Comparison of ENCODE assay signal across 1 cellular context in the genomic region with DNA sequence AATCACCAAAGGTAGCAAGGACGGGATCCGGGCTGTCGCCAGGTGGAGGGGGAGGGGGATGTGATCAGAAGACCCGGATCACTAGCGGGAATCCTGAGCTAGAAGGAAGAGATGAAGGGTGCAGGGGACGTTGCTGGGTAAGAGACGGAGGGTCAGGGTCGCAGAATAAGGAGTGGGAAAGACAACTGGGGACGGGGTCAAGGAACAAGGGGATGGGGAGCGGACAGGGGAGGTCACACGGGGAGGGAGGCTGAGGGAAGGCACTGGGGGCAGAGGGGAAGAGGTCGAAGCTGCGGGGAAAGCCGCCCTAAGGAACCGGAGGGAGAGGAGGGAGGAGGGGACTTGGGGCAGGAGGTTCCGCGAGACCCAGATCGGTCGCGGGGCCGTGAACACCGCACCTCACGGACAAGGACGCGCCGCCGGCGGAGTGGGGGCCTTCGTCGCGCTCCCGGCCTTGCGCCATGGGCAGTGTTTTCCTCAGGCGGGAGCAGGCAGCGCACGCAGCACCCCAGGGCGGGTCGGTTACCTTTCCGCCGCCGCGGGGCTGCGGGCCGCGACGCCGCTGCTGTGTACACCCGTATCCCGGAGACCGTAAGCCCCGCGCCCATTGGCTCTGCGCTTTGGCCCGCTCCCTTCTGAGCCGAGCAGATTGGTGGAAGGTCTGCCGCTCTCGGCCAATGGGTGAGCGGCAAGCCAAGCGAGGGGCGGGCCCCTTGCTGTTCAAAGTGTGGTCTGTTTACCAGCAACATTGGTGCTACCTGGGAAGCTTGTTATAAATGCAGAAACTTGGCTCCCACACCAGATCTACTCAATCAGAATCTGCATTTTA.
TF ChIP-seq lines count a peak whose summit lies in the region.

A gene with protein sequence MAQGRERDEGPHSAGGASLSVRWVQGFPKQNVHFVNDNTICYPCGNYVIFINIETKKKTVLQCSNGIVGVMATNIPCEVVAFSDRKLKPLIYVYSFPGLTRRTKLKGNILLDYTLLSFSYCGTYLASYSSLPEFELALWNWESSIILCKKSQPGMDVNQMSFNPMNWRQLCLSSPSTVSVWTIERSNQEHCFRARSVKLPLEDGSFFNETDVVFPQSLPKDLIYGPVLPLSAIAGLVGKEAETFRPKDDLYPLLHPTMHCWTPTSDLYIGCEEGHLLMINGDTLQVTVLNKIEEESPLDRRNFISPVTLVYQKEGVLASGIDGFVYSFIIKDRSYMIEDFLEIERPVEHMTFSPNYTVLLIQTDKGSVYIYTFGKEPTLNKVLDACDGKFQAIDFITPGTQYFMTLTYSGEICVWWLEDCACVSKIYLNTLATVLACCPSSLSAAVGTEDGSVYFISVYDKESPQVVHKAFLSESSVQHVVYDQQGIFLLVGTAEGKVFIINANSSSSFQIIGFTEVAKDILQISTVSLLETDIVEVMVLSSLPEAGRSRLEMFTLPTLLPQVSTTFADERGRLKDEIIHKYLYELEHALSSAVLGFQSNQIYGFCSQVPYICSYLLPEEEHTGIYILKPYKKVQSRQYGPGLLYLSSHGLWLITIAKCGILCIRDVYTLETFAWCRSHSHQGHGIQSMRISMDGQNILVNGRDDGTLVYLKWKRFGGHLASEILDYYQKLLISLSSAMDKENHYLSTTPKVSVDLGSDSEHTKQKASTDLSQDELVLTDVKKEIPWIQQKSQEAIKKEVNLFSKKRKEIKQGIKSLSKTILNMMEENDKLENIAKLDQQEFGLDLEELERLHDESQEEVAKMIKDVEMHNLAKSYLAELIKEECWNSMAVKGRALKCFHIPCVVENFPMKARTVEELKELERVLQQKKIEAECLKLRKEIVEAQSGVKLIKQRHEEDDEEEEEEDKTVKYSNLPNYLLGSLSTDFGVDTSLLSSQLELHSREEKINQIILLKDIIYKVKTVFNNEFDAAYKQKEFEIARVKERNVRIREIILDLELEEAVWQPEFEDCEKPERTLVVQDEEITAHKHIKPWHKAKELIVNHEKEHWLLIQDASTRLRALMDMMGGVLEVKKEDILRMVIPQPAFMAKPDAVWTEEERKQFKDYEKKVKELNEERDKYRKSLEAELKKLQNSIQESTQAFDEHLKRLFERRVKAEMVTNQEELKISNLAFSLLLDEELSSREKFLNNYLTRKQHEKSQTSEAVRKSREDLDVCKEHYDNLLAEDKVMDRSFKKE (N-terminal part only) (minus strand): TSS at position 581 of the 829 bp plus-strand sequence. CDS start 118 bp downstream, at position 463.

TF ChIP-seq in A549, 52 proteins besides CTCF, POLR2A, EP300 and RAD21 (continued from another document):
- TF ChIP-seq ESRRA (IDR thresholded peaks at IDR 0.05; ENCODE audit: borderline replicate concordance, low read length) (no peak), MAZ (IDR thresholded peaks at IDR 0.05; ENCODE audit: borderline replicate concordance, low read depth, low read length) (no peak), CHD4 (IDR thresholded peaks at IDR 0.05; ENCODE audit: borderline replicate concordance) (no peak), NPAS2 (CRISPR knock-in tag; IDR thresholded peaks at IDR 0.05; ENCODE audit: borderline replicate concordance) (no peak), NR3C1 (IDR thresholded peaks at IDR 0.05) (no peak), HOXB13 (CRISPR knock-in tag; IDR thresholded peaks at IDR 0.05; ENCODE audit: low read depth) (no peak), FOSL2 (IDR thresholded peaks at IDR 0.05) (no peak), FOSL2 (CRISPR knock-in tag; IDR thresholded peaks at IDR 0.05) (no peak), ZSCAN20 (CRISPR knock-in tag; IDR thresholded peaks at IDR 0.05) (no peak), PHF8 (IDR thresholded peaks at IDR 0.05; ENCODE audit: borderline replicate concordance, low read depth) (peak; percentile 82), RCOR1 (IDR thresholded peaks at IDR 0.05; ENCODE audit: low read depth, low read length) (no peak), RARB (CRISPR knock-in tag; IDR thresholded peaks at IDR 0.05) (no peak), TFCP2L1 (CRISPR knock-in tag; IDR thresholded peaks at IDR 0.05) (no peak), HEYL (CRISPR knock-in tag; IDR thresholded peaks at IDR 0.05) (no peak), EHMT2 (IDR thresholded peaks at IDR 0.05; ENCODE audit: low read depth) (no peak), NFE2L2 (conservative IDR thresholded peaks at IDR 0.05; ENCODE audit: low read length) (no peak), HOXA7 (CRISPR knock-in tag; IDR thresholded peaks at IDR 0.05) (no peak), ZFP36 (IDR thresholded peaks at IDR 0.05; ENCODE audit: borderline replicate concordance, partially characterized antibody) (no peak), CBX8 (IDR thresholded peaks at IDR 0.05) (no peak)
- TF ChIP-seq, protein P1, sequence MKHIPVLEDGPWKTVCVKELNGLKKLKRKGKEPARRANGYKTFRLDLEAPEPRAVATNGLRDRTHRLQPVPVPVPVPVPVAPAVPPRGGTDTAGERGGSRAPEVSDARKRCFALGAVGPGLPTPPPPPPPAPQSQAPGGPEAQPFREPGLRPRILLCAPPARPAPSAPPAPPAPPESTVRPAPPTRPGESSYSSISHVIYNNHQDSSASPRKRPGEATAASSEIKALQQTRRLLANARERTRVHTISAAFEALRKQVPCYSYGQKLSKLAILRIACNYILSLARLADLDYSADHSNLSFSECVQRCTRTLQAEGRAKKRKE (CRISPR knock-in tag; IDR thresholded peaks at IDR 0.05; ENCODE audit: low read depth): no peak
- TF ChIP-seq, protein P2, sequence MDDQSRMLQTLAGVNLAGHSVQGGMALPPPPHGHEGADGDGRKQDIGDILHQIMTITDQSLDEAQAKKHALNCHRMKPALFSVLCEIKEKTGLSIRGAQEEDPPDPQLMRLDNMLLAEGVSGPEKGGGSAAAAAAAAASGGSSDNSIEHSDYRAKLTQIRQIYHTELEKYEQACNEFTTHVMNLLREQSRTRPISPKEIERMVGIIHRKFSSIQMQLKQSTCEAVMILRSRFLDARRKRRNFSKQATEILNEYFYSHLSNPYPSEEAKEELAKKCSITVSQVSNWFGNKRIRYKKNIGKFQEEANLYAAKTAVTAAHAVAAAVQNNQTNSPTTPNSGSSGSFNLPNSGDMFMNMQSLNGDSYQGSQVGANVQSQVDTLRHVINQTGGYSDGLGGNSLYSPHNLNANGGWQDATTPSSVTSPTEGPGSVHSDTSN (IDR thresholded peaks at IDR 0.05): no peak
- TF ChIP-seq, protein P3, sequence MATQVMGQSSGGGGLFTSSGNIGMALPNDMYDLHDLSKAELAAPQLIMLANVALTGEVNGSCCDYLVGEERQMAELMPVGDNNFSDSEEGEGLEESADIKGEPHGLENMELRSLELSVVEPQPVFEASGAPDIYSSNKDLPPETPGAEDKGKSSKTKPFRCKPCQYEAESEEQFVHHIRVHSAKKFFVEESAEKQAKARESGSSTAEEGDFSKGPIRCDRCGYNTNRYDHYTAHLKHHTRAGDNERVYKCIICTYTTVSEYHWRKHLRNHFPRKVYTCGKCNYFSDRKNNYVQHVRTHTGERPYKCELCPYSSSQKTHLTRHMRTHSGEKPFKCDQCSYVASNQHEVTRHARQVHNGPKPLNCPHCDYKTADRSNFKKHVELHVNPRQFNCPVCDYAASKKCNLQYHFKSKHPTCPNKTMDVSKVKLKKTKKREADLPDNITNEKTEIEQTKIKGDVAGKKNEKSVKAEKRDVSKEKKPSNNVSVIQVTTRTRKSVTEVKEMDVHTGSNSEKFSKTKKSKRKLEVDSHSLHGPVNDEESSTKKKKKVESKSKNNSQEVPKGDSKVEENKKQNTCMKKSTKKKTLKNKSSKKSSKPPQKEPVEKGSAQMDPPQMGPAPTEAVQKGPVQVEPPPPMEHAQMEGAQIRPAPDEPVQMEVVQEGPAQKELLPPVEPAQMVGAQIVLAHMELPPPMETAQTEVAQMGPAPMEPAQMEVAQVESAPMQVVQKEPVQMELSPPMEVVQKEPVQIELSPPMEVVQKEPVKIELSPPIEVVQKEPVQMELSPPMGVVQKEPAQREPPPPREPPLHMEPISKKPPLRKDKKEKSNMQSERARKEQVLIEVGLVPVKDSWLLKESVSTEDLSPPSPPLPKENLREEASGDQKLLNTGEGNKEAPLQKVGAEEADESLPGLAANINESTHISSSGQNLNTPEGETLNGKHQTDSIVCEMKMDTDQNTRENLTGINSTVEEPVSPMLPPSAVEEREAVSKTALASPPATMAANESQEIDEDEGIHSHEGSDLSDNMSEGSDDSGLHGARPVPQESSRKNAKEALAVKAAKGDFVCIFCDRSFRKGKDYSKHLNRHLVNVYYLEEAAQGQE (IDR thresholded peaks at IDR 0.05): peak; percentile 61
- TF ChIP-seq, protein P4, sequence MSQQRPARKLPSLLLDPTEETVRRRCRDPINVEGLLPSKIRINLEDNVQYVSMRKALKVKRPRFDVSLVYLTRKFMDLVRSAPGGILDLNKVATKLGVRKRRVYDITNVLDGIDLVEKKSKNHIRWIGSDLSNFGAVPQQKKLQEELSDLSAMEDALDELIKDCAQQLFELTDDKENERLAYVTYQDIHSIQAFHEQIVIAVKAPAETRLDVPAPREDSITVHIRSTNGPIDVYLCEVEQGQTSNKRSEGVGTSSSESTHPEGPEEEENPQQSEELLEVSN (IDR thresholded peaks at IDR 0.05; ENCODE audit: borderline replicate concordance, low read depth): peak; percentile 55
- TF ChIP-seq, protein P5, sequence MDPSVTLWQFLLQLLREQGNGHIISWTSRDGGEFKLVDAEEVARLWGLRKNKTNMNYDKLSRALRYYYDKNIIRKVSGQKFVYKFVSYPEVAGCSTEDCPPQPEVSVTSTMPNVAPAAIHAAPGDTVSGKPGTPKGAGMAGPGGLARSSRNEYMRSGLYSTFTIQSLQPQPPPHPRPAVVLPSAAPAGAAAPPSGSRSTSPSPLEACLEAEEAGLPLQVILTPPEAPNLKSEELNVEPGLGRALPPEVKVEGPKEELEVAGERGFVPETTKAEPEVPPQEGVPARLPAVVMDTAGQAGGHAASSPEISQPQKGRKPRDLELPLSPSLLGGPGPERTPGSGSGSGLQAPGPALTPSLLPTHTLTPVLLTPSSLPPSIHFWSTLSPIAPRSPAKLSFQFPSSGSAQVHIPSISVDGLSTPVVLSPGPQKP (IDR thresholded peaks at IDR 0.05; ENCODE audit: low read depth, low read length): no peak
- TF ChIP-seq, protein P6, sequence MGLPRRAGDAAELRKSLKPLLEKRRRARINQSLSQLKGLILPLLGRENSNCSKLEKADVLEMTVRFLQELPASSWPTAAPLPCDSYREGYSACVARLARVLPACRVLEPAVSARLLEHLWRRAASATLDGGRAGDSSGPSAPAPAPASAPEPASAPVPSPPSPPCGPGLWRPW (IDR thresholded peaks at IDR 0.05): no peak
TF ChIP-seq in A549: peak in this region for 7.
